15 cellular contexts compared by ENCODE assay signal in genomic region chr2:20362701-20363435, GRCh38. TPM values are rescaled to one million over a fixed set of nuclear protein-coding genes. Genes with fewer than 3 reads are reported as not detected.
DNase-seq lines count a peak whose midpoint lies in the region; ATAC-seq, FAIRE-seq and TF ChIP-seq lines count a peak whose summit lies in the region.
"Had no signal": no experiment of that assay in that cellular context is flagged by ENCODE, and none has a peak within 500 bp of the region (broad histone marks: within the 10 kb centered on the region; RNA-seq: fewer than 3 reads in every experiment).

No MANE protein-coding gene starts in this region.

- no peak for TF ChIP-seq CTCF in RWPE2 (IDR thresholded peaks at IDR 0.05; ENCODE audit: poor library complexity, severe bottlenecking)
- no peak for TF ChIP-seq CTCF in epithelial cell of esophagus (IDR thresholded peaks at IDR 0.05; ENCODE audit: insufficient read depth, low read depth, low read length, missing control alignments)
- no peak for TF ChIP-seq CTCF in osteocyte (IDR thresholded peaks at IDR 0.05)

- H3K27ac ChIP-seq in RWPE2 (ENCODE audit: poor library complexity, severe bottlenecking) = peak overlapping the region; percentile 31
- H3K27ac ChIP-seq: A549, C4-2B, HL-60 had no signal

- H3K4me3 ChIP-seq in RWPE2 (ENCODE audit: severe bottlenecking) = no peak overlapping the region
- no peak overlapping the region for H3K4me3 ChIP-seq in epithelial cell of esophagus (ENCODE audit: low read length)
- H3K4me3 ChIP-seq: A549, HAP-1 had no signal

- no peaks in the 10 kb centered on the region for H3K9me3 Mint-ChIP-seq in osteocyte (ENCODE audit: unreplicated experiment)
- peaks cover 0 to 9% of the 10 kb centered on the region in 2 donors for H3K9me3 Mint-ChIP-seq in activated naive CD4-positive, alpha-beta T cell treated with anti-CD3 and anti-CD28 coated beads, Interleukin-2, amount 50 U/mL, for 72 hours

- no peaks in the 10 kb centered on the region for H3K9me3 ChIP-seq in RWPE2 (ENCODE audit: severe bottlenecking)
- H3K9me3 ChIP-seq: HAP-1 had no signal

- ATAC-seq in RWPE2 (ENCODE audit: low read depth) = peak; percentile 70
- ATAC-seq in activated naive CD4-positive, alpha-beta T cell treated with anti-CD3 and anti-CD28 coated beads, Interleukin-2, amount 50 U/mL, for 72 hours = no peak
- ATAC-seq: A549 had no signal

- H3K27me3 ChIP-seq in RWPE2 (ENCODE audit: insufficient read depth, poor library complexity, severe bottlenecking) = no peaks in the 10 kb centered on the region
- H3K27me3 ChIP-seq: BE2C had no signal

- H3K27me3 Mint-ChIP-seq in osteocyte (ENCODE audit: unreplicated experiment) = peaks cover 4% of the 10 kb centered on the region
- H3K27me3 Mint-ChIP-seq: CD4-positive, alpha-beta memory T cell had no signal

- no peak overlapping the region for H3K4me3 Mint-ChIP-seq in osteocyte (ENCODE audit: unreplicated experiment)
- H3K4me3 Mint-ChIP-seq: CD4-positive, alpha-beta memory T cell had no signal

- DNase-seq in HTR-8/SVneo (ENCODE audit: insufficient read length, low spot score) (no peak), RWPE2 (ENCODE audit: low spot score) (no peak), epithelial cell of esophagus (ENCODE audit: low read depth) (peak; percentile 84), osteocyte (ENCODE audit: extremely low spot score, unreplicated experiment) (peak; percentile 32), amniotic stem cell (lab: John Stamatoyannopoulos, UW) (no peak), NCI-H510A (lab: John Stamatoyannopoulos, UW) (no peak)
- DNase-seq in activated naive CD4-positive, alpha-beta T cell treated with anti-CD3 and anti-CD28 coated beads, Interleukin-2, amount 50 U/mL, for 72 hours (ENCODE audit: low spot score in 2 of 2) = no peak
- DNase-seq: BE2C; CD4-positive, alpha-beta memory T cell; DMS79 had no signal

- H3K4me1 Mint-ChIP-seq in osteocyte (ENCODE audit: unreplicated experiment) = no peaks in the 10 kb centered on the region

- no peaks in the 10 kb centered on the region for H3K36me3 ChIP-seq in RWPE2 (ENCODE audit: low read depth)
- H3K36me3 ChIP-seq: BE2C, HAP-1 had no signal

- FAIRE-seq in HTR-8/SVneo (lab: Jason Lieb, UNC) = peak; percentile 57
- FAIRE-seq: A549, H1 had no signal

- no peak overlapping the region for H3K27ac Mint-ChIP-seq in osteocyte (ENCODE audit: unreplicated experiment)
- no peak overlapping the region for H3K27ac Mint-ChIP-seq in activated naive CD4-positive, alpha-beta T cell treated with anti-CD3 and anti-CD28 coated beads, Interleukin-2, amount 50 U/mL, for 72 hours

- H3K4me1 ChIP-seq in RWPE2 (ENCODE audit: insufficient read depth, poor library complexity, severe bottlenecking) = peaks cover 7% of the 10 kb centered on the region
- H3K4me1 ChIP-seq: BE2C, HAP-1 had no signal

- H3K36me3 Mint-ChIP-seq in osteocyte (ENCODE audit: unreplicated experiment) = no peaks in the 10 kb centered on the region
- H3K36me3 Mint-ChIP-seq in activated naive CD4-positive, alpha-beta T cell treated with anti-CD3 and anti-CD28 coated beads, Interleukin-2, amount 50 U/mL, for 72 hours = peaks cover 0 to 13% of the 10 kb centered on the region in 2 donors
- H3K36me3 Mint-ChIP-seq: CD4-positive, alpha-beta memory T cell had no signal

RNA-seq across cellular contexts. Expression of gene PUM2, which starts 12.2 kb away (rescaled TPM):
- 82.2 and 86.4 TPM in 2 replicates for total RNA-seq in osteocyte
- total RNA-seq in activated naive CD4-positive, alpha-beta T cell treated with anti-CD3 and anti-CD28 coated beads, Interleukin-2, amount 50 U/mL, for 72 hours = 100 to 1,000 TPM in 1 of 2 donors, 10 to 100 TPM in 1; 99.0 to 111 TPM

Comparison
In these comparisons a context has a peak if more than half of its experiments do, and no peak if none do; other contexts are left out.
1. DNase-seq: peak in epithelial cell of esophagus (single experiment) and osteocyte (single experiment); none in HTR-8/SVneo (single experiment), RWPE2 (single experiment), amniotic stem cell (single experiment), NCI-H510A (single experiment) and activated naive CD4-positive, alpha-beta T cell treated with anti-CD3 and anti-CD28 coated beads, Interleukin-2, amount 50 U/mL, for 72 hours (0 of 2).